In the genomic region with DNA sequence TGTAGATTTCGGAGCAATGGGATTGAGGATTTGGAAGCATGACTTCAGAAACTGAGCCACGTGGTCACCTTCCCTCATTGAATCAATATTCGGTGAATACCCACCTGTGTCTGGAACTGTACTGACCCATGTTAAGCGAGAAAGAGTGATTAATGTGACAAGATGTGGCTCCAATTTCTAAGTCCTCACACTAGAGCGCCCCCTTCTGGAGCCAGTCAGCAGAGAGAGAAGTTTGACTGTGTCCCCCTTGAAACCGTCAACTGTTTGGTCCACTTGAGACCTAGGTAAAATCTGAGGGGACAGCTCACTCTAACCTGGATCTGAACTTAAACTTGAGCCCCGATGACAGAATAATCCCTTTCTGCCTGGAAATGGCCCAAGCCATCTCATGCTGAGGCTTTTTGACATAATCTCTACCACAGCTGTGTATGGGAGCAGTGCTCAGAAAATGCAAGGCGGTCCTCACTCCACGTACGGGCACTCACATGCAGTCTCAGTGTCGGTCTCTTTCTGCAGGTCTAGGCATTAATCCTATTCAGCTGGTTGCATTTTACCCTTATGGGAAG, we compare ENCODE assay signal across 9 cellular contexts. TPM values are rescaled to one million over a fixed set of nuclear protein-coding genes. Genes with fewer than 3 reads are reported as not detected.
A peak's percentile ranks its signal among the peaks of the same experiment; 100 is the strongest.
DNase-seq lines count a peak whose midpoint lies in the region; ATAC-seq and TF ChIP-seq lines count a peak whose summit lies in the region.
"Had no signal": no experiment of that assay in that cellular context is flagged by ENCODE, and none has a peak within 500 bp of the region (broad histone marks: within the 10 kb centered on the region; RNA-seq: fewer than 3 reads in every experiment).

No MANE protein-coding gene starts in this region.

- H3K9ac ChIP-seq in HCT116 (ENCODE audit: low read length) = no peak overlapping the region

- H3K9me3 ChIP-seq in HCT116 (ENCODE audit: control insufficient read depth in 1 of 2, insufficient read depth in 1 of 2, low read depth in 1 of 2, low read length in 2 of 2) = no peaks in the 10 kb centered on the region

- H2AFZ ChIP-seq in HCT116 (ENCODE audit: low read depth, low read length, poor library complexity, severe bottlenecking) = no peak overlapping the region

- no peaks in the 10 kb centered on the region for H3K27me3 ChIP-seq in HCT116 (ENCODE audit: insufficient read depth, low read length)

- no peak overlapping the region for H3K27ac ChIP-seq in HCT116 (ENCODE audit: low read depth, low read length)

- H4K20me1 ChIP-seq in HCT116 (ENCODE audit: insufficient read depth) = no peaks in the 10 kb centered on the region

- H3K36me3 ChIP-seq in HCT116 (ENCODE audit: control insufficient read depth in 1 of 2, insufficient read depth in 2 of 2, low read length in 2 of 2) = peaks cover 0 to 6% of the 10 kb centered on the region in 2 experiments; a peak in 1 of 4 replicates

- ATAC-seq in HCT116 (peak; percentile 41; the same call in 1 of the 2 replicates), GM18517 (IDR thresholded peaks at IDR 0.05; ENCODE audit: unreplicated experiment) (no peak), HG03025 (IDR thresholded peaks at IDR 0.05; ENCODE audit: low FRiP score, unreplicated experiment) (no peak), HG02571 (IDR thresholded peaks at IDR 0.05; ENCODE audit: unreplicated experiment) (no peak)
- ATAC-seq in activated CD4-positive, alpha-beta T cell treated with anti-CD3 and anti-CD28 coated beads for 36 hours = peak; percentile 39

- peaks cover 11% of the 10 kb centered on the region for H3K36me3 Mint-ChIP-seq in activated CD4-positive, alpha-beta T cell treated with anti-CD3 and anti-CD28 coated beads for 36 hours (ENCODE audit: low read depth)

- H3K9me2 ChIP-seq in HCT116 (ENCODE audit: insufficient read depth) = no peaks in the 10 kb centered on the region

- peaks cover 4% of the 10 kb centered on the region for H3K4me1 Mint-ChIP-seq in activated CD4-positive, alpha-beta T cell treated with anti-CD3 and anti-CD28 coated beads for 36 hours

- no peaks in the 10 kb centered on the region for H3K79me2 ChIP-seq in HCT116 (ENCODE audit: insufficient read depth, low read length)

- H3K4me1 ChIP-seq in HCT116 (ENCODE audit: control insufficient read depth in 1 of 2, insufficient read depth in 2 of 2, low read length in 2 of 2) = peaks cover 8 to 34% of the 10 kb centered on the region in 2 experiments

- no peak overlapping the region for H3K4me3 Mint-ChIP-seq in activated CD4-positive, alpha-beta T cell treated with anti-CD3 and anti-CD28 coated beads for 36 hours
- H3K4me3 Mint-ChIP-seq: activated naive CD8-positive, alpha-beta T cell had no signal

- H3K9me3 Mint-ChIP-seq in activated CD4-positive, alpha-beta T cell treated with anti-CD3 and anti-CD28 coated beads for 36 hours (ENCODE audit: low read depth) = no peaks in the 10 kb centered on the region

- intact Hi-C loops in HCT116 (cut with micrococcal nuclease) = loop anchor here (5.0 kb wide), 1 partner anchor 319 kb away; a partner anchor contains a TSS
- intact Hi-C loops in activated CD4-positive, alpha-beta T cell treated with anti-CD3 and anti-CD28 coated beads for 36 hours (cut with DNase I, micrococcal nuclease) = loop anchor here in 1 of 2 experiments (5.0 kb wide), 1 partner anchor 34 kb away; no protein-coding TSS in a partner anchor

- no peak overlapping the region for H3K4me3 ChIP-seq in HCT116 (replicated peaks in 1 of 2; ENCODE audit: low read depth in 1 of 2, low read length in 2 of 2)
- H3K4me3 ChIP-seq in fibroblast of pulmonary artery (replicated peaks; ENCODE audit: low read depth, low read length) = no peak overlapping the region

- DNase-seq in HCT116 (ENCODE audit: low read depth, low spot score) (peak; percentile 13), fibroblast of pulmonary artery (ENCODE audit: low read depth) (no peak), NCI-H2171 treated with DMSO at 0.1 percent for 48 hours (lab: John Stamatoyannopoulos, UW) (no peak)
- peak; percentile 75 for DNase-seq in activated CD4-positive, alpha-beta T cell treated with anti-CD3 and anti-CD28 coated beads for 36 hours
- peak; percentile 5 to 36 (median 14) for DNase-seq in stimulated activated CD4-positive, alpha-beta T cell treated with anti-CD3 and anti-CD28 coated beads, TNF-alpha, amount 100 ng/mL, for 24 hours (ENCODE audit: low read depth in 3 of 3)

- BruUV-seq in HCT116 (replicated peaks; lab: Mats Ljungman, UMichigan) = no TSS peak

- TF ChIP-seq CTCF in HCT116 (IDR thresholded peaks at IDR 0.05 in 2 of 3, conservative IDR thresholded peaks at IDR 0.05 in 1 of 3; ENCODE audit: borderline replicate concordance in 1 of 3, insufficient read depth in 1 of 3, low read depth in 2 of 3, low read length in 2 of 3) (peak; percentile 49 to 83 (median 80); a peak in 5 of 6 replicates), fibroblast of pulmonary artery (IDR thresholded peaks at IDR 0.05; ENCODE audit: low read length, missing control alignments) (peak; percentile 38)

- TF ChIP-seq RAD21 in HCT116 (IDR thresholded peaks at IDR 0.05; ENCODE audit: low read depth) = peak; percentile 49

- no peak for TF ChIP-seq POLR2A in HCT116 (IDR thresholded peaks at IDR 0.05; ENCODE audit: borderline replicate concordance, extremely low read depth, insufficient read depth, insufficient read length)

- CTCF ChIA-PET in HCT116 (lab: Charles Lee) = interaction anchor here (0.9 to 3.5 kb wide), 7 partner anchors 23 to 321 kb away, joined by 3 to 16 read pairs (median 3); a partner anchor contains a TSS
- CTCF ChIA-PET in activated CD4-positive, alpha-beta T cell treated with anti-CD3 and anti-CD28 coated beads for 36 hours (lab: Charles Lee) = interaction anchor here (0.7 to 3.6 kb wide), 14 partner anchors 9 to 506 kb away, joined by 3 to 16 read pairs (median 4); no protein-coding TSS in a partner anchor

- POLR2A ChIA-PET in HCT116 (lab: Charles Lee) = no interaction called here
- POLR2A ChIA-PET in activated CD4-positive, alpha-beta T cell treated with anti-CD3 and anti-CD28 coated beads for 36 hours (lab: Charles Lee) = no interaction called here

- no peaks in the 10 kb centered on the region for H3K27me3 Mint-ChIP-seq in activated CD4-positive, alpha-beta T cell treated with anti-CD3 and anti-CD28 coated beads for 36 hours
- H3K27me3 Mint-ChIP-seq: activated naive CD8-positive, alpha-beta T cell had no signal

- RAD21 ChIA-PET in HCT116 (lab: Charles Lee; ENCODE audit: low non-redundant PET in 1 of 2, low total read pairs in 2 of 2, uncharacterized antibody in 2 of 2, unreplicated experiment in 2 of 2) = no interaction called here

- no peak overlapping the region for H3K4me2 ChIP-seq in HCT116 (ENCODE audit: low read length)

- H3K27ac Mint-ChIP-seq in activated CD4-positive, alpha-beta T cell treated with anti-CD3 and anti-CD28 coated beads for 36 hours = no peak overlapping the region
- H3K27ac Mint-ChIP-seq: activated naive CD8-positive, alpha-beta T cell had no signal

TF ChIP-seq in HCT116, 20 proteins besides CTCF, POLR2A, EP300 and RAD21 (continues in another document):
- no peak for TF ChIP-seq ZFX (IDR thresholded peaks at IDR 0.05)
- no peak for TF ChIP-seq FOSL1 (IDR thresholded peaks at IDR 0.05; ENCODE audit: low read depth)
- TF ChIP-seq YY1 (IDR thresholded peaks at IDR 0.05; ENCODE audit: extremely low read depth, insufficient replicate concordance, low read depth, low read length) = no peak
- no peak for TF ChIP-seq JUND (IDR thresholded peaks at IDR 0.05)
- TF ChIP-seq EGR1 (IDR thresholded peaks at IDR 0.05; ENCODE audit: low read depth) = no peak
- TF ChIP-seq SRF (IDR thresholded peaks at IDR 0.05; ENCODE audit: low read depth) = no peak
- TF ChIP-seq EZH2phosphoT487 (IDR thresholded peaks at IDR 0.05; ENCODE audit: borderline replicate concordance) = no peak
- TF ChIP-seq, protein P1, sequence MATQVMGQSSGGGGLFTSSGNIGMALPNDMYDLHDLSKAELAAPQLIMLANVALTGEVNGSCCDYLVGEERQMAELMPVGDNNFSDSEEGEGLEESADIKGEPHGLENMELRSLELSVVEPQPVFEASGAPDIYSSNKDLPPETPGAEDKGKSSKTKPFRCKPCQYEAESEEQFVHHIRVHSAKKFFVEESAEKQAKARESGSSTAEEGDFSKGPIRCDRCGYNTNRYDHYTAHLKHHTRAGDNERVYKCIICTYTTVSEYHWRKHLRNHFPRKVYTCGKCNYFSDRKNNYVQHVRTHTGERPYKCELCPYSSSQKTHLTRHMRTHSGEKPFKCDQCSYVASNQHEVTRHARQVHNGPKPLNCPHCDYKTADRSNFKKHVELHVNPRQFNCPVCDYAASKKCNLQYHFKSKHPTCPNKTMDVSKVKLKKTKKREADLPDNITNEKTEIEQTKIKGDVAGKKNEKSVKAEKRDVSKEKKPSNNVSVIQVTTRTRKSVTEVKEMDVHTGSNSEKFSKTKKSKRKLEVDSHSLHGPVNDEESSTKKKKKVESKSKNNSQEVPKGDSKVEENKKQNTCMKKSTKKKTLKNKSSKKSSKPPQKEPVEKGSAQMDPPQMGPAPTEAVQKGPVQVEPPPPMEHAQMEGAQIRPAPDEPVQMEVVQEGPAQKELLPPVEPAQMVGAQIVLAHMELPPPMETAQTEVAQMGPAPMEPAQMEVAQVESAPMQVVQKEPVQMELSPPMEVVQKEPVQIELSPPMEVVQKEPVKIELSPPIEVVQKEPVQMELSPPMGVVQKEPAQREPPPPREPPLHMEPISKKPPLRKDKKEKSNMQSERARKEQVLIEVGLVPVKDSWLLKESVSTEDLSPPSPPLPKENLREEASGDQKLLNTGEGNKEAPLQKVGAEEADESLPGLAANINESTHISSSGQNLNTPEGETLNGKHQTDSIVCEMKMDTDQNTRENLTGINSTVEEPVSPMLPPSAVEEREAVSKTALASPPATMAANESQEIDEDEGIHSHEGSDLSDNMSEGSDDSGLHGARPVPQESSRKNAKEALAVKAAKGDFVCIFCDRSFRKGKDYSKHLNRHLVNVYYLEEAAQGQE (IDR thresholded peaks at IDR 0.05; ENCODE audit: low read depth) = no peak
- no peak for TF ChIP-seq ELF1 (IDR thresholded peaks at IDR 0.05; ENCODE audit: borderline replicate concordance, low read depth)
- no peak for TF ChIP-seq TCF7L2 (IDR thresholded peaks at IDR 0.05; ENCODE audit: borderline replicate concordance, extremely low read depth, insufficient read depth, insufficient read length)
- TF ChIP-seq EZH2 (IDR thresholded peaks at IDR 0.05) = no peak
- TF ChIP-seq CBX3 (IDR thresholded peaks at IDR 0.05; ENCODE audit: low read depth) = no peak
- TF ChIP-seq SIN3A (IDR thresholded peaks at IDR 0.05; ENCODE audit: low read depth) = no peak
- TF ChIP-seq, protein P2, sequence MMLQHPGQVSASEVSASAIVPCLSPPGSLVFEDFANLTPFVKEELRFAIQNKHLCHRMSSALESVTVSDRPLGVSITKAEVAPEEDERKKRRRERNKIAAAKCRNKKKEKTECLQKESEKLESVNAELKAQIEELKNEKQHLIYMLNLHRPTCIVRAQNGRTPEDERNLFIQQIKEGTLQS (IDR thresholded peaks at IDR 0.05) = no peak

RNA-seq across cellular contexts. Expression of a gene that starts 47.8 kb away (rescaled TPM):
- 40.8 TPM for total RNA-seq in HCT116 (2021; ENCODE audit: unreplicated experiment)
- polyA plus RNA-seq in HCT116 (2012) = 18.7 and 23.4 TPM in 2 replicates
- total RNA-seq in activated CD4-positive, alpha-beta T cell treated with anti-CD3 and anti-CD28 coated beads for 36 hours = 10 to 100 TPM; 20.1 to 22.9 TPM

Comparison
In these comparisons a context has a peak if more than half of its experiments do, and no peak if none do; other contexts are left out.
1. ATAC-seq: peak in HCT116 (single experiment) and activated CD4-positive, alpha-beta T cell treated with anti-CD3 and anti-CD28 coated beads for 36 hours (single experiment); none in GM18517 (single experiment), HG03025 (single experiment) and HG02571 (single experiment).
2. DNase-seq: peak in HCT116 (single experiment), activated CD4-positive, alpha-beta T cell treated with anti-CD3 and anti-CD28 coated beads for 36 hours (single experiment) and stimulated activated CD4-positive, alpha-beta T cell treated with anti-CD3 and anti-CD28 coated beads, TNF-alpha, amount 100 ng/mL, for 24 hours (3 of 3); none in fibroblast of pulmonary artery (single experiment) and NCI-H2171 treated with DMSO at 0.1 percent for 48 hours (single experiment).